Comparison of ENCODE assay signal across 9 cellular contexts in genomic region chr14:106657460-106657859, GRCh38.
A peak's percentile ranks its signal among the peaks of the same experiment; 100 is the strongest.
DNase-seq lines count a peak whose midpoint lies in the region; TF ChIP-seq lines count a peak whose summit lies in the region.
"Had no signal": no experiment of that assay in that cellular context is flagged by ENCODE, and none has a peak within 500 bp of the region (broad histone marks: within the 10 kb centered on the region; RNA-seq: fewer than 3 reads in every experiment).

No MANE protein-coding gene starts in this region.

- H3K4me1 ChIP-seq in Peyer's patch: no peaks in the 10 kb centered on the region

- no peaks in the 10 kb centered on the region for H3K9me3 ChIP-seq in Peyer's patch

- no peaks in the 10 kb centered on the region for H3K36me3 ChIP-seq in Peyer's patch

- H3K27me3 ChIP-seq in Peyer's patch: no peaks in the 10 kb centered on the region

- H3K4me3 ChIP-seq in GM12865 (ENCODE audit: low read depth, low read length) (no peak overlapping the region), Peyer's patch (no peak overlapping the region), coronary artery (no peak overlapping the region)

- H3K27ac ChIP-seq in Peyer's patch (no peak overlapping the region), coronary artery (no peak overlapping the region)

- DNase-seq in GM12865 (ENCODE audit: low read depth): peak; percentile 54
- DNase-seq in Peyer's patch: peak in 2 of 3 donors; percentile 53 to 80
- DNase-seq in activated T-helper 1 cell treated with anti-CD3 and anti-CD28 coated beads, Interleukin-2, amount 50 U/mL, for 16 hours (ENCODE audit: low read depth in 1 of 2, low spot score in 1 of 2): peak; percentile 20 to 45
- peak in 2 of 3 donors; percentile 26 to 43 for DNase-seq in stimulated activated CD4-positive, alpha-beta T cell treated with anti-CD3 and anti-CD28 coated beads, TNF-alpha, amount 100 ng/mL, for 1 hour (ENCODE audit: low read depth in 3 of 3, low spot score in 1 of 3)
- DNase-seq in NOMO-1 (lab: John Stamatoyannopoulos, UW; ENCODE audit: unreplicated experiment in 2 of 2): no peak
- DNase-seq in coronary artery (ENCODE audit: low spot score): no peak
- no peak for DNase-seq in SW480 (ENCODE audit: low spot score)
- no peak for DNase-seq in NCI-H1417 treated with DMSO at 0.1 percent for 48 hours (lab: John Stamatoyannopoulos, UW)
- DNase-seq: anterior cingulate cortex had no signal

- no peak for TF ChIP-seq POLR2A in Peyer's patch (IDR thresholded peaks at IDR 0.05)

- TF ChIP-seq CTCF in GM12865 (IDR thresholded peaks at IDR 0.05; ENCODE audit: insufficient read depth, low read depth, low read length, missing control alignments) (peak; percentile 61), Peyer's patch (IDR thresholded peaks at IDR 0.05) (peak in 5 of 6 experiments; percentile 25 to 39 (median 34)), coronary artery (IDR thresholded peaks at IDR 0.05) (no peak)

Comparison
In these comparisons a context has a peak if more than half of its experiments do, and no peak if none do; other contexts are left out.
1. DNase-seq: peak in GM12865 (single experiment), Peyer's patch (2 of 3), activated T-helper 1 cell treated with anti-CD3 and anti-CD28 coated beads, Interleukin-2, amount 50 U/mL, for 16 hours (2 of 2) and stimulated activated CD4-positive, alpha-beta T cell treated with anti-CD3 and anti-CD28 coated beads, TNF-alpha, amount 100 ng/mL, for 1 hour (2 of 3); none in NOMO-1 (0 of 2), coronary artery (single experiment), SW480 (single experiment) and NCI-H1417 treated with DMSO at 0.1 percent for 48 hours (single experiment).